Comparison of ENCODE assay signal across 8 cellular contexts in genomic region chr1:150970818-150971582, GRCh38. TPM values are rescaled to one million over a fixed set of nuclear protein-coding genes. Genes with fewer than 3 reads are reported as not detected.
A peak's percentile ranks its signal among the peaks of the same experiment; 100 is the strongest.
DNase-seq lines count a peak whose midpoint lies in the region; ATAC-seq and TF ChIP-seq lines count a peak whose summit lies in the region.

No MANE protein-coding gene starts in this region.

- peak overlapping the region; percentile 89 for H3K27ac Mint-ChIP-seq in stimulated activated naive CD8-positive, alpha-beta T cell treated with anti-CD3 and anti-CD28 coated beads, Interleukin-15, Interleukin-2, amounts not matched to agents 100 ng/mL and 50 ng/mL, for 24 hours
- H3K27ac Mint-ChIP-seq in memory B cell, result peak overlapping the region; percentile 56

- no peaks in the 10 kb centered on the region for H3K9me3 ChIP-seq in upper lobe of left lung

- peak in 2 of 4 donors; percentile 39 to 75 for TF ChIP-seq EP300 in upper lobe of left lung (IDR thresholded peaks at IDR 0.05)

- no peak for ATAC-seq in stimulated activated naive CD8-positive, alpha-beta T cell treated with anti-CD3 and anti-CD28 coated beads, Interleukin-15, Interleukin-2, amounts not matched to agents 100 U/mL and 50 U/mL, for 24 hours
- ATAC-seq in memory B cell (ENCODE audit: low read depth) (no peak), upper lobe of left lung (ENCODE audit: low FRiP score in 2 of 2) (peak; percentile 77 to 86), GM21528 (IDR thresholded peaks at IDR 0.05; ENCODE audit: low FRiP score, unreplicated experiment) (no peak)

- H3K4me1 Mint-ChIP-seq in stimulated activated naive CD8-positive, alpha-beta T cell treated with anti-CD3 and anti-CD28 coated beads, Interleukin-15, Interleukin-2, amounts not matched to agents 100 ng/mL and 50 ng/mL, for 24 hours (ENCODE audit: low read depth), result peaks cover 45% of the 10 kb centered on the region
- peaks cover 28% of the 10 kb centered on the region for H3K4me1 Mint-ChIP-seq in memory B cell

- H3K4me1 ChIP-seq in upper lobe of left lung, result peaks cover 35 to 67% (median 50%) of the 10 kb centered on the region in 4 donors

- TF ChIP-seq CTCF in choroid plexus epithelial cell (conservative IDR thresholded peaks at IDR 0.05; ENCODE audit: low read depth, low read length) (no peak), upper lobe of left lung (IDR thresholded peaks at IDR 0.05) (no peak)

- H3K4me3 Mint-ChIP-seq in stimulated activated naive CD8-positive, alpha-beta T cell treated with anti-CD3 and anti-CD28 coated beads, Interleukin-15, Interleukin-2, amounts not matched to agents 100 ng/mL and 50 ng/mL, for 24 hours, result peak overlapping the region; percentile 90
- H3K4me3 Mint-ChIP-seq in memory B cell, result no peak overlapping the region

- H3K36me3 Mint-ChIP-seq in stimulated activated naive CD8-positive, alpha-beta T cell treated with anti-CD3 and anti-CD28 coated beads, Interleukin-15, Interleukin-2, amounts not matched to agents 100 ng/mL and 50 ng/mL, for 24 hours (ENCODE audit: low read depth), result peaks cover 47% of the 10 kb centered on the region
- peaks cover 22% of the 10 kb centered on the region for H3K36me3 Mint-ChIP-seq in memory B cell

- peak overlapping the region; percentile 93 to 99 (median 96) for H3K27ac ChIP-seq in upper lobe of left lung

- H3K4me3 ChIP-seq in choroid plexus epithelial cell (ENCODE audit: low read depth, low read length), result peak overlapping the region; percentile 34
- peak overlapping the region in 2 of 4 donors; percentile 90 to 91 for H3K4me3 ChIP-seq in upper lobe of left lung

- no peak for DNase-seq in stimulated activated naive CD8-positive, alpha-beta T cell treated with anti-CD3 and anti-CD28 coated beads, Interleukin-15, Interleukin-2, amounts not matched to agents 100 U/mL and 50 U/mL, for 24 hours
- DNase-seq in choroid plexus epithelial cell (ENCODE audit: low read depth) (peak; percentile 71), memory B cell (ENCODE audit: low spot score in 2 of 2) (no peak), upper lobe of left lung (peak in 1 of 2 donors; percentile 94), NCI-H2107 (lab: John Stamatoyannopoulos, UW) (no peak)
- DNase-seq in stimulated activated CD4-positive, alpha-beta T cell treated with anti-CD3 and anti-CD28 coated beads, Interleukin-4, amount 100 ng/mL, for 24 hours, result no peak

- H3K27me3 Mint-ChIP-seq in stimulated activated naive CD8-positive, alpha-beta T cell treated with anti-CD3 and anti-CD28 coated beads, Interleukin-15, Interleukin-2, amounts not matched to agents 100 ng/mL and 50 ng/mL, for 24 hours, result no peaks in the 10 kb centered on the region
- H3K27me3 Mint-ChIP-seq in memory B cell, result no peaks in the 10 kb centered on the region

- H3K9me3 Mint-ChIP-seq in stimulated activated naive CD8-positive, alpha-beta T cell treated with anti-CD3 and anti-CD28 coated beads, Interleukin-15, Interleukin-2, amounts not matched to agents 100 ng/mL and 50 ng/mL, for 24 hours, result no peaks in the 10 kb centered on the region
- H3K9me3 Mint-ChIP-seq in memory B cell, result no peaks in the 10 kb centered on the region

- peak in 1 of 4 donors; percentile 7 for TF ChIP-seq POLR2A in upper lobe of left lung (IDR thresholded peaks at IDR 0.05)

- peaks cover 29 to 32% (median 31%) of the 10 kb centered on the region in 4 donors for H3K36me3 ChIP-seq in upper lobe of left lung

- no peaks in the 10 kb centered on the region for H3K27me3 ChIP-seq in upper lobe of left lung

- WGBS in upper lobe of left lung, 2 donors, result 31 to 57% methylated on average over 11 of the region's 11 CpGs

RNA-seq across cellular contexts. Expression of gene CERS2, which starts 3.6 kb away (rescaled TPM):
- 100 to 1,000 TPM in 5 of 6 donors, 10 to 100 TPM in 1; 93.2 to 322 (median 204) TPM for total RNA-seq in upper lobe of left lung

RNA-seq across cellular contexts. Expression of gene ANXA9, which starts 11.1 kb away (rescaled TPM):
- 1 to 10 TPM in 4 of 6 donors, under 1 TPM in 1, not detected in 1; 0.67 to 5.2 (median 1.2) TPM for total RNA-seq in upper lobe of left lung

RNA-seq across cellular contexts. Expression of gene MINDY1, which starts 35.7 kb away (rescaled TPM):
- 10 to 100 TPM; 14.5 to 34.3 (median 26.9) TPM for total RNA-seq in upper lobe of left lung

RNA-seq across cellular contexts. Expression of gene PRUNE1, which starts 37.2 kb away (rescaled TPM):
- total RNA-seq in upper lobe of left lung, result 10 to 100 TPM; 16.3 to 28.3 (median 21.2) TPM

RNA-seq across cellular contexts. Expression of gene SETDB1, which starts 44.8 kb away (rescaled TPM):
- 10 to 100 TPM; 26.8 to 88.0 (median 40.3) TPM for total RNA-seq in upper lobe of left lung

Comparison
In these comparisons a context has a peak if more than half of its experiments do, and no peak if none do; other contexts are left out.
1. ATAC-seq: peak in upper lobe of left lung (2 of 2); none in stimulated activated naive CD8-positive, alpha-beta T cell treated with anti-CD3 and anti-CD28 coated beads, Interleukin-15, Interleukin-2, amounts not matched to agents 100 U/mL and 50 U/mL, for 24 hours (single experiment), memory B cell (single experiment) and GM21528 (single experiment).